8 cellular contexts compared by ENCODE assay signal in genomic region chr7:26369519-26370385, GRCh38.
A peak's percentile ranks its signal among the peaks of the same experiment; 100 is the strongest.
DNase-seq lines count a peak whose midpoint lies in the region; ATAC-seq lines count a peak whose summit lies in the region.

No MANE protein-coding gene starts in this region.

- DNase-seq in activated T-cell treated with anti-CD3 and anti-CD28 coated beads for 24 hours (ENCODE audit: low read depth) (peak; percentile 26), HT-29 (ENCODE audit: low spot score) (peak; percentile 83), NOMO-1 treated with DMSO at 0.1 percent for 48 hours (lab: John Stamatoyannopoulos, UW; ENCODE audit: unreplicated experiment) (peak; percentile 45), astrocyte of the hippocampus (ENCODE audit: low read depth, low spot score) (peak; percentile 69), iPS-NIHi11 (ENCODE audit: low spot score) (peak; percentile 54)
- no peak for DNase-seq in activated T-cell treated with anti-CD3 and anti-CD28 coated beads, Interleukin-2, amount 50 U/mL, for 1 hour
- peak; percentile 15 for DNase-seq in stimulated activated naive CD8-positive, alpha-beta T cell treated with anti-CD3 and anti-CD28 coated beads, Interleukin-15, Interleukin-2, amounts not matched to agents 100 U/mL and 50 U/mL, for 24 hours

- peak; percentile 72 for ATAC-seq in stimulated activated naive CD8-positive, alpha-beta T cell treated with anti-CD3 and anti-CD28 coated beads, Interleukin-15, Interleukin-2, amounts not matched to agents 100 U/mL and 50 U/mL, for 24 hours
- ATAC-seq in HG03139 (IDR thresholded peaks at IDR 0.05; ENCODE audit: unreplicated experiment) = no peak
